ENCODE assay signal across 8 cellular contexts in genomic region chr15:74434260-74434915, GRCh38. TPM values are rescaled to one million over a fixed set of nuclear protein-coding genes. Genes with fewer than 3 reads are reported as not detected.
DNase-seq lines count a peak whose midpoint lies in the region; ATAC-seq and TF ChIP-seq lines count a peak whose summit lies in the region.

No MANE protein-coding gene starts in this region.

- peaks cover 16% of the 10 kb centered on the region for H3K4me1 ChIP-seq in CD8-positive, alpha-beta T cell (ENCODE audit: insufficient read depth, low read length)

- no peak for ATAC-seq in CD8-positive, alpha-beta T cell
- ATAC-seq in natural killer cell treated with Interleukin-12 subunit alpha and Interleukin-12 subunit beta and Interleukin-15 and Interleukin-18, amount 100 ng/mL, for 72 hours = no peak
- no peak for ATAC-seq in HG03280 (IDR thresholded peaks at IDR 0.05; ENCODE audit: unreplicated experiment)

- POLR2A ChIA-PET in CD8-positive, alpha-beta T cell (lab: Charles Lee) = interaction anchor here (1.3 to 3.5 kb wide), 3 partner anchors 27 to 58 kb away, joined by 3 to 11 read pairs (median 7); partner anchors contain the start of gene UBL7

- no peak overlapping the region for H3K27ac ChIP-seq in CD8-positive, alpha-beta T cell (ENCODE audit: low read depth, low read length)
- peak overlapping the region; percentile 27 to 100 (median 95) for H3K27ac ChIP-seq in dorsolateral prefrontal cortex

- H3K4me3 ChIP-seq in CD8-positive, alpha-beta T cell (ENCODE audit: low read depth, low read length) = peak overlapping the region; percentile 68
- peak overlapping the region; percentile 68 to 98 (median 88) for H3K4me3 ChIP-seq in dorsolateral prefrontal cortex

- DNase-seq in CD8-positive, alpha-beta T cell = no peak
- DNase-seq in dorsolateral prefrontal cortex = peak in 2 of 10 donors; percentile 48 to 52
- DNase-seq in natural killer cell treated with Interleukin-12 subunit alpha and Interleukin-12 subunit beta and Interleukin-15 and Interleukin-18, amount 100 ng/mL, for 72 hours (ENCODE audit: low spot score) = no peak
- no peak for DNase-seq in AML-193 (lab: John Stamatoyannopoulos, UW)
- DNase-seq in glomerular visceral epithelial cell (ENCODE audit: extremely low spot score) = no peak
- no peak for DNase-seq in activated gamma-delta T cell treated with Interleukin-2 at 50 U/mL for 16 hours

- H3K27me3 Mint-ChIP-seq in CD8-positive, alpha-beta T cell (ENCODE audit: low read depth) = no peaks in the 10 kb centered on the region
- H3K27me3 Mint-ChIP-seq in IgD-negative memory B cell = no peaks in the 10 kb centered on the region
- H3K27me3 Mint-ChIP-seq in natural killer cell treated with Interleukin-12 subunit alpha and Interleukin-12 subunit beta and Interleukin-15 and Interleukin-18, amount 100 ng/mL, for 72 hours = no peaks in the 10 kb centered on the region

- intact Hi-C loops in CD8-positive, alpha-beta T cell (cut with DNase I, micrococcal nuclease) = loop anchor here in 1 of 2 experiments (1.0 kb wide), 1 partner anchor 52 kb away; no protein-coding TSS in a partner anchor
- intact Hi-C loops in dorsolateral prefrontal cortex (cut with DNase I) = loop anchor here in 1 of 2 donors (10.0 kb wide), 1 partner anchor 110 kb away; the partner anchor contains the start of gene ARID3B

- H3K36me3 Mint-ChIP-seq in CD8-positive, alpha-beta T cell = no peaks in the 10 kb centered on the region
- no peaks in the 10 kb centered on the region for H3K36me3 Mint-ChIP-seq in IgD-negative memory B cell
- H3K36me3 Mint-ChIP-seq in natural killer cell treated with Interleukin-12 subunit alpha and Interleukin-12 subunit beta and Interleukin-15 and Interleukin-18, amount 100 ng/mL, for 72 hours = no peaks in the 10 kb centered on the region

- peaks cover 42% of the 10 kb centered on the region for H3K4me1 Mint-ChIP-seq in CD8-positive, alpha-beta T cell (ENCODE audit: low read depth)
- H3K4me1 Mint-ChIP-seq in IgD-negative memory B cell = peaks cover 41 to 55% (median 48%) of the 10 kb centered on the region in 3 donors
- H3K4me1 Mint-ChIP-seq in natural killer cell treated with Interleukin-12 subunit alpha and Interleukin-12 subunit beta and Interleukin-15 and Interleukin-18, amount 100 ng/mL, for 72 hours (ENCODE audit: low read depth in 2 of 2) = peaks cover 56 to 60% of the 10 kb centered on the region in 2 donors

- H3K9me3 ChIP-seq in CD8-positive, alpha-beta T cell (ENCODE audit: low read length) = no peaks in the 10 kb centered on the region

- no peaks in the 10 kb centered on the region for H3K27me3 ChIP-seq in CD8-positive, alpha-beta T cell (ENCODE audit: insufficient read depth, low read length)
- no peaks in the 10 kb centered on the region for H3K27me3 ChIP-seq in dorsolateral prefrontal cortex

- H3K9me3 Mint-ChIP-seq in CD8-positive, alpha-beta T cell = no peaks in the 10 kb centered on the region
- H3K9me3 Mint-ChIP-seq in IgD-negative memory B cell = no peaks in the 10 kb centered on the region
- H3K9me3 Mint-ChIP-seq in natural killer cell treated with Interleukin-12 subunit alpha and Interleukin-12 subunit beta and Interleukin-15 and Interleukin-18, amount 100 ng/mL, for 72 hours = no peaks in the 10 kb centered on the region

- no peaks in the 10 kb centered on the region for H3K36me3 ChIP-seq in CD8-positive, alpha-beta T cell (ENCODE audit: insufficient read depth, low read length)

- CTCF ChIA-PET in CD8-positive, alpha-beta T cell (lab: Charles Lee) = interaction anchor here (0.7 to 32.4 kb wide), 4 partner anchors 35 to 55 kb away, joined by 3 to 717 read pairs (median 4); no protein-coding TSS in a partner anchor

- H3K4me3 Mint-ChIP-seq in CD8-positive, alpha-beta T cell = peak overlapping the region; percentile 80
- peak overlapping the region; percentile 81 to 92 (median 84) for H3K4me3 Mint-ChIP-seq in IgD-negative memory B cell
- peak overlapping the region; percentile 82 for H3K4me3 Mint-ChIP-seq in natural killer cell treated with Interleukin-12 subunit alpha and Interleukin-12 subunit beta and Interleukin-15 and Interleukin-18, amount 100 ng/mL, for 72 hours

- peak overlapping the region; percentile 57 for H3K27ac Mint-ChIP-seq in CD8-positive, alpha-beta T cell
- H3K27ac Mint-ChIP-seq in IgD-negative memory B cell = peak overlapping the region; percentile 83 to 96 (median 93)
- peak overlapping the region; percentile 85 to 89 for H3K27ac Mint-ChIP-seq in natural killer cell treated with Interleukin-12 subunit alpha and Interleukin-12 subunit beta and Interleukin-15 and Interleukin-18, amount 100 ng/mL, for 72 hours

- TF ChIP-seq CTCF in CD8-positive, alpha-beta T cell (IDR thresholded peaks at IDR 0.05) = no peak
- TF ChIP-seq CTCF in dorsolateral prefrontal cortex (IDR thresholded peaks at IDR 0.05 in 54 of 56, conservative IDR thresholded peaks at IDR 0.05 in 2 of 56; ENCODE audit: low read depth in 1 of 56, partially characterized antibody in 56 of 56) = no peak

RNA-seq across cellular contexts. Expression of gene SEMA7A, which starts 0.6 kb away (rescaled TPM):
- 1 to 10 TPM; 8.8 to 9.4 TPM for total RNA-seq in CD8-positive, alpha-beta T cell
- polyA plus RNA-seq in IgD-negative memory B cell = 5.0 TPM
- total RNA-seq in dorsolateral prefrontal cortex = 100 to 1,000 TPM in 2 of 120 experiments, 10 to 100 TPM in 118; 34.1 to 116 (median 63.6) TPM
- 10 to 100 TPM; 32.1 to 40.8 TPM for total RNA-seq in natural killer cell treated with Interleukin-12 subunit alpha and Interleukin-12 subunit beta and Interleukin-15 and Interleukin-18, amount 100 ng/mL, for 72 hours

RNA-seq across cellular contexts. Expression of gene UBL7, which starts 26.6 kb away (rescaled TPM):
- total RNA-seq in CD8-positive, alpha-beta T cell = 10 to 100 TPM; 21.7 to 23.1 TPM
- 123 TPM for polyA plus RNA-seq in IgD-negative memory B cell
- 100 to 1,000 TPM in 1 of 120 experiments, 10 to 100 TPM in 119; 46.8 to 107 (median 78.1) TPM for total RNA-seq in dorsolateral prefrontal cortex
- total RNA-seq in natural killer cell treated with Interleukin-12 subunit alpha and Interleukin-12 subunit beta and Interleukin-15 and Interleukin-18, amount 100 ng/mL, for 72 hours = 10 to 100 TPM; 34.3 to 38.9 TPM
